In the genomic region with DNA sequence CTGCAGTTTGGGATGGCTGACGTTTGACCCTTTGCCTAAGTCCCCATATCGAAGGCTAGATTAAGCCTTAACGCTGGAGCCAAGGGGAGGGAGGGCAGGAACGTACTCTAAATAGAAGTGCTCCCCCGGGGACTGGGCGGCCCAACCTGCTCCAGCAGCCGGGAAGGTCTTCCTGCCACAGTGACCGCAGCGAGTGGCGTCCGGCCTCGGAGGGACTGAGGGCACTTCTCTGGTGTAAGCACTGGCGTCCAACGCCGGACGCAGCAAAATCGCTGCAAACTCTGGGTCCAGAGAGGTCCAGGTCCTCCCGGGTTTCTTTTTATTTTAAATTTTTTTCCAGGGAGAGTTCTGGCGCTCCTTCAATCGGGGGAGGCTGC, we compare ENCODE assay signal across 8 cellular contexts. TPM values are rescaled to one million over a fixed set of nuclear protein-coding genes. Genes with fewer than 3 reads are reported as not detected.
DNase-seq lines count a peak whose midpoint lies in the region; ATAC-seq and TF ChIP-seq lines count a peak whose summit lies in the region.

No MANE protein-coding gene starts in this region.

- peak overlapping the region; percentile 79 for H3K4me3 ChIP-seq in ACC112 (ENCODE audit: low read depth, low read length)
- peak overlapping the region; percentile 83 for H3K4me3 ChIP-seq in cardiac fibroblast (replicated peaks in 1 of 2; ENCODE audit: low read depth in 2 of 2, low read length in 2 of 2)
- peak overlapping the region; percentile 76 for H3K4me3 ChIP-seq in lower leg skin (ENCODE audit: low read depth, poor library complexity, severe bottlenecking)
- peak overlapping the region; percentile 49 to 92 (median 76) for H3K4me3 ChIP-seq in tibial nerve

- H3K36me3 ChIP-seq in ACC112 (ENCODE audit: insufficient read depth, low read length) (no peaks in the 10 kb centered on the region), tibial nerve (no peaks in the 10 kb centered on the region)

- no peak overlapping the region for H3K27ac ChIP-seq in ACC112 (ENCODE audit: low read depth, low read length)
- peak overlapping the region; percentile 75 to 85 (median 78) for H3K27ac ChIP-seq in tibial nerve

- no peak for TF ChIP-seq EP300 in tibial nerve (IDR thresholded peaks at IDR 0.05)

- TF ChIP-seq CTCF in cardiac fibroblast (IDR thresholded peaks at IDR 0.05; ENCODE audit: low read depth, low read length) (no peak), lower leg skin (IDR thresholded peaks at IDR 0.05) (no peak), tibial nerve (IDR thresholded peaks at IDR 0.05) (no peak)

- H3K4me1 ChIP-seq in ACC112 (ENCODE audit: control insufficient read depth, insufficient read depth, low read length, unreplicated experiment) (peaks cover 18% of the 10 kb centered on the region), tibial nerve (peaks cover 0 to 30% (median 6%) of the 10 kb centered on the region in 4 donors)

- WGBS in lower leg skin, 2 donors = 7 to 14% methylated on average over 20 of the region's 20 CpGs
- WGBS in tibial nerve, 2 donors = 3% methylated on average over 15 to 20 of the region's 20 CpGs

- peak; percentile 1 for ATAC-seq in GM19397 (IDR thresholded peaks at IDR 0.05; ENCODE audit: unreplicated experiment)

- TF ChIP-seq POLR2A in lower leg skin (IDR thresholded peaks at IDR 0.05) = no peak
- TF ChIP-seq POLR2A in tibial nerve (IDR thresholded peaks at IDR 0.05) = no peak

- DNase-seq in NCI-H146 treated with DMSO at 0.1 percent for 48 hours (lab: John Stamatoyannopoulos, UW; ENCODE audit: unreplicated experiment) = peak; percentile 28
- no peak for DNase-seq in cardiac fibroblast (ENCODE audit: low read depth in 2 of 2)
- DNase-seq in lower leg skin (ENCODE audit: low spot score in 2 of 2) = peak in 1 of 2 donors; percentile 34
- DNase-seq in tibial nerve (ENCODE audit: low spot score in 2 of 2) = peak in 1 of 2 donors; percentile 42
- DNase-seq in pons (ENCODE audit: low spot score) = no peak
- no peak for DNase-seq in NCI-H1105 treated with DMSO at 0.1 percent for 48 hours (lab: John Stamatoyannopoulos, UW)

- peaks cover 0 to 8% (median under 1%) of the 10 kb centered on the region in 4 donors for H3K9me3 ChIP-seq in tibial nerve

- intact Hi-C loops in lower leg skin (cut with DNase I; ENCODE audit: low total_unique reads) = no loop called here

- H3K79me2 ChIP-seq in ACC112 (ENCODE audit: control insufficient read depth, insufficient read depth, low read length, unreplicated experiment) = no peaks in the 10 kb centered on the region

- H2AFZ ChIP-seq in ACC112 (ENCODE audit: low read length, unreplicated experiment) = peak overlapping the region; percentile 79

- no peaks in the 10 kb centered on the region for H3K27me3 ChIP-seq in ACC112 (ENCODE audit: insufficient read depth, low read length)
- no peaks in the 10 kb centered on the region for H3K27me3 ChIP-seq in tibial nerve

RNA-seq across cellular contexts. Expression of gene ACER2, which starts 0.5 kb away (rescaled TPM):
- total RNA-seq in lower leg skin = 10 to 100 TPM in 3 of 4 donors, 1 to 10 TPM in 1; 10.0 to 21.4 (median 18.4) TPM
- 10 to 100 TPM in 2 of 4 donors, 1 to 10 TPM in 2; 3.8 to 11.7 (median 8.9) TPM for total RNA-seq in tibial nerve

RNA-seq across cellular contexts. Expression of gene RPS6, which starts 28.3 kb away (rescaled TPM):
- total RNA-seq in lower leg skin (1,000 to 10,000 TPM; 1,916 to 2,563 (median 2,292) TPM), tibial nerve (1,000 to 10,000 TPM in 3 of 4 donors, 100 to 1,000 TPM in 1; 864 to 1,599 (median 1,240) TPM)
